Comparison of ENCODE assay signal across 17 cellular contexts in genomic region chr5:38547257-38547656, GRCh38. TPM values are rescaled to one million over a fixed set of nuclear protein-coding genes. Genes with fewer than 3 reads are reported as not detected.
DNase-seq lines count a peak whose midpoint lies in the region; ATAC-seq and TF ChIP-seq lines count a peak whose summit lies in the region.
"Had no signal": no experiment of that assay in that cellular context is flagged by ENCODE, and none has a peak within 500 bp of the region (broad histone marks: within the 10 kb centered on the region; RNA-seq: fewer than 3 reads in every experiment).

No MANE protein-coding gene starts in this region.

- H3K36me3 Mint-ChIP-seq in activated T-cell treated with anti-CD3 and anti-CD28 coated beads, Interleukin-2, amount 50 U/mL, for 4 hours (ENCODE audit: insufficient read depth), result no peaks in the 10 kb centered on the region

- DNase-seq in left ventricle myocardium inferior, result no peak
- DNase-seq in Right ventricle myocardium inferior (ENCODE audit: missing footprints), result no peak
- DNase-seq in choroid plexus epithelial cell (ENCODE audit: low read depth), result peak; percentile 44
- no peak for DNase-seq in osteoblast (ENCODE audit: insufficient read length, low spot score, missing footprints)
- DNase-seq in tibial artery, result no peak
- no peak for DNase-seq in activated T-cell treated with anti-CD3 and anti-CD28 coated beads, Interleukin-2, amount 50 U/mL, for 4 hours
- DNase-seq in NCI-H1694 (lab: John Stamatoyannopoulos, UW), result no peak
- DNase-seq: 8988T, COR-L47, DMS153, NCI-H1092, NCI-H187, NCI-H2171 treated with DMSO at 0.1 percent for 48 hours, NCI-H510A, SIG-M5 had no signal

- H3K4me3 ChIP-seq in left ventricle myocardium inferior, result no peak overlapping the region
- no peak overlapping the region for H3K4me3 ChIP-seq in choroid plexus epithelial cell (ENCODE audit: low read depth, low read length)
- no peak overlapping the region for H3K4me3 ChIP-seq in osteoblast (ENCODE audit: insufficient read depth, low read length)
- H3K4me3 ChIP-seq in tibial artery, result no peak overlapping the region

- H3K9me3 Mint-ChIP-seq in activated T-cell treated with anti-CD3 and anti-CD28 coated beads, Interleukin-2, amount 50 U/mL, for 4 hours, result no peaks in the 10 kb centered on the region

- H3K9me3 ChIP-seq in left ventricle myocardium inferior (replicated peaks) (no peaks in the 10 kb centered on the region), osteoblast (ENCODE audit: low read depth, low read length) (no peaks in the 10 kb centered on the region), tibial artery (no peaks in the 10 kb centered on the region)

- H3K27ac ChIP-seq in left ventricle myocardium inferior (replicated peaks), result peak overlapping the region; percentile 66
- H3K27ac ChIP-seq in osteoblast (ENCODE audit: low read depth, low read length), result peak overlapping the region; percentile 19
- peak overlapping the region; percentile 43 to 54 for H3K27ac ChIP-seq in tibial artery
- H3K27ac ChIP-seq: C4-2B had no signal

- H3K27me3 ChIP-seq in left ventricle myocardium inferior (ENCODE audit: low read depth), result no peaks in the 10 kb centered on the region
- no peaks in the 10 kb centered on the region for H3K27me3 ChIP-seq in osteoblast (ENCODE audit: insufficient read depth, low read length)
- no peaks in the 10 kb centered on the region for H3K27me3 ChIP-seq in tibial artery

- TF ChIP-seq CTCF in left ventricle myocardium inferior (IDR thresholded peaks at IDR 0.05; ENCODE audit: borderline replicate concordance) (no peak), choroid plexus epithelial cell (conservative IDR thresholded peaks at IDR 0.05; ENCODE audit: low read depth, low read length) (no peak), osteoblast (IDR thresholded peaks at IDR 0.05; ENCODE audit: extremely low read depth, low read depth, low read length) (no peak), tibial artery (IDR thresholded peaks at IDR 0.05) (no peak)

- H3K36me3 ChIP-seq in left ventricle myocardium inferior (no peaks in the 10 kb centered on the region), osteoblast (ENCODE audit: insufficient read depth, low read length) (no peaks in the 10 kb centered on the region), tibial artery (no peaks in the 10 kb centered on the region)

- H2AFZ ChIP-seq in osteoblast (ENCODE audit: low read length), result no peak overlapping the region

- H3K27me3 Mint-ChIP-seq in activated T-cell treated with anti-CD3 and anti-CD28 coated beads, Interleukin-2, amount 50 U/mL, for 4 hours (ENCODE audit: low read depth), result peaks cover 15% of the 10 kb centered on the region

- H4K20me1 ChIP-seq in osteoblast (ENCODE audit: insufficient read depth, low read length), result peaks cover 4% of the 10 kb centered on the region

- H3K4me1 Mint-ChIP-seq in activated T-cell treated with anti-CD3 and anti-CD28 coated beads, Interleukin-2, amount 50 U/mL, for 4 hours (ENCODE audit: low read depth), result no peaks in the 10 kb centered on the region

- intact Hi-C loops in left ventricle myocardium inferior (cut with micrococcal nuclease) (no loop called here), Right ventricle myocardium inferior (cut with DNase I) (no loop called here), tibial artery (cut with DNase I; ENCODE audit: low total_unique reads) (no loop called here)

- peaks cover 62% of the 10 kb centered on the region for H3K79me2 ChIP-seq in osteoblast (ENCODE audit: insufficient read depth, low read length)

- H3K4me2 ChIP-seq in osteoblast (ENCODE audit: insufficient read depth, low read length), result no peak overlapping the region

- H3K4me1 ChIP-seq in left ventricle myocardium inferior, result peaks cover 91% of the 10 kb centered on the region
- H3K4me1 ChIP-seq in osteoblast (ENCODE audit: insufficient read depth, low read length), result peaks cover 48% of the 10 kb centered on the region
- H3K4me1 ChIP-seq in tibial artery, result peaks cover 0 to 67% (median 28%) of the 10 kb centered on the region in 4 donors

- no peak overlapping the region for H3K4me3 Mint-ChIP-seq in activated T-cell treated with anti-CD3 and anti-CD28 coated beads, Interleukin-2, amount 50 U/mL, for 4 hours

- ATAC-seq in Right ventricle myocardium inferior (no peak), GM18858 (IDR thresholded peaks at IDR 0.05; ENCODE audit: unreplicated experiment) (no peak)
- ATAC-seq in activated T-cell treated with anti-CD3 and anti-CD28 coated beads, Interleukin-2, amount 50 U/mL, for 4 hours, result no peak

RNA-seq across cellular contexts. Expression of gene LIFR, which starts 9.2 kb away (rescaled TPM):
- total RNA-seq in left ventricle myocardium inferior (45.8 TPM), Right ventricle myocardium inferior (56.1 TPM), osteoblast (33.6 and 39.8 TPM in 2 replicates)
- under 1 TPM; 0.23 to 0.43 (median 0.24) TPM for total RNA-seq in activated T-cell treated with anti-CD3 and anti-CD28 coated beads, Interleukin-2, amount 50 U/mL, for 4 hours

Comparison
In these comparisons a context has a peak if more than half of its experiments do, and no peak if none do; other contexts are left out.
1. RNA of gene LIFR, which starts 9.2 kb away (total RNA-seq): 56.1 TPM in Right ventricle myocardium inferior (single experiment), 45.8 TPM in left ventricle myocardium inferior (single experiment) and 33.6 to 39.8 TPM in osteoblast; 0.23 to 0.43 TPM in activated T-cell treated with anti-CD3 and anti-CD28 coated beads, Interleukin-2, amount 50 U/mL, for 4 hours; every median in the first group is over 10 times any median in the second.
2. Peak in every context shown above with its lines, with median percentiles within 50 percentile points of each other: H3K27ac ChIP-seq.